9 cellular contexts compared by ENCODE assay signal in the genomic region with DNA sequence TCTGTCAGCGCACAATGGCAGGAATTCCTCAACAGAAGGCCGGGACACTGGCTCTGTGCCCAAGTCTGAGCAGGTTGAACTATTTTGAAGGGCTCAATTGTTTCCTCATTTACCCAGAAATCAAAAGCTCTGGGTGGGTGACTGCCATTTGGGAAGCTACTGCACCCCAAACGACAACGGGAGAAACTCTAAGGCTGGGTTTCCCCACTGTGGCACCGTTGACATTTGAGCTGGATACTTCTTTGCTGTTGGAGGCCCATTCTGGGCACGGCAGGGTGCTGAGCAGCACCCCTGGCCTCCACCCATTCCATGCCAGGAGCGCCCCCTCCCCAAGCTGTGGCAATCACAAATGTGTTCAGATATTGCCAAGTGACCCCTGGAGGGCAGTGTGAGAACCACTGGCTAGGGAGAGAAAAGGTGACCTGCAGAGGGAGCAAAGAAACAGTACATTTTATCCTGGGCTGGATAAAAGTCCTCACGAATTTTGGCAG.
DNase-seq lines count a peak whose midpoint lies in the region; ATAC-seq and TF ChIP-seq lines count a peak whose summit lies in the region.
"Had no signal": no experiment of that assay in that cellular context is flagged by ENCODE, and none has a peak within 500 bp of the region (broad histone marks: within the 10 kb centered on the region; RNA-seq: fewer than 3 reads in every experiment).

No MANE protein-coding gene starts in this region.

- H3K9me3 ChIP-seq in psoas muscle: no peaks in the 10 kb centered on the region

- ATAC-seq in psoas muscle: peak in 1 of 4 donors; percentile 37
- no peak for ATAC-seq in HG03378 (IDR thresholded peaks at IDR 0.05; ENCODE audit: unreplicated experiment)
- ATAC-seq in GM21786 (IDR thresholded peaks at IDR 0.05; ENCODE audit: unreplicated experiment): no peak
- ATAC-seq: stimulated activated effector memory CD8-positive, alpha-beta T cell treated with anti-CD3 and anti-CD28 coated beads, Interleukin-12 subunit alpha, Interleukin-12 subunit beta, amount 100 ng/mL, for 72 hours had no signal

- no peaks in the 10 kb centered on the region for H3K27me3 ChIP-seq in psoas muscle (ENCODE audit: insufficient read depth in 3 of 3, low read length in 2 of 3)

- intact Hi-C loops in psoas muscle (cut with DNase I): loop anchor here in 1 of 2 donors (1.0 to 5.0 kb wide), 2 partner anchors 78 to 250 kb away; no protein-coding TSS in a partner anchor

- TF ChIP-seq CTCF in HFF-Myc (IDR thresholded peaks at IDR 0.05; ENCODE audit: low read depth, low read length, missing control alignments) (peak; percentile 73), fibroblast of pulmonary artery (IDR thresholded peaks at IDR 0.05; ENCODE audit: low read length, missing control alignments) (peak; percentile 87), psoas muscle (IDR thresholded peaks at IDR 0.05) (peak; percentile 19)

- H3K4me3 ChIP-seq in HFF-Myc (replicated peaks; ENCODE audit: low read depth, low read length): no peak overlapping the region
- no peak overlapping the region for H3K4me3 ChIP-seq in fibroblast of pulmonary artery (replicated peaks; ENCODE audit: low read depth, low read length)
- no peak overlapping the region for H3K4me3 ChIP-seq in psoas muscle

- DNase-seq in AG20443 (ENCODE audit: low spot score) (peak; percentile 55), HFF-Myc (ENCODE audit: extremely low read depth, low read depth) (no peak), SHP77 (lab: John Stamatoyannopoulos, UW) (peak; percentile 55 to 62), fibroblast of pulmonary artery (ENCODE audit: low read depth) (peak; percentile 56), psoas muscle (no peak), epidermal melanocyte (ENCODE audit: insufficient read length, low spot score) (no peak)

- no peak overlapping the region for H3K27ac ChIP-seq in psoas muscle

- no peaks in the 10 kb centered on the region for H3K36me3 ChIP-seq in psoas muscle (ENCODE audit: insufficient read depth in 1 of 2, low read depth in 1 of 2)

- WGBS in psoas muscle, 3 donors: 57 to 63% (median 62%) methylated on average over 8 of the region's 8 CpGs

- H3K4me1 ChIP-seq in psoas muscle: peaks cover 2% of the 10 kb centered on the region

Comparison
In these comparisons a context has a peak if more than half of its experiments do, and no peak if none do; other contexts are left out.
1. DNase-seq: peak in AG20443 (single experiment), SHP77 (2 of 2) and fibroblast of pulmonary artery (single experiment); none in HFF-Myc (single experiment), psoas muscle (0 of 2) and epidermal melanocyte (single experiment).
2. CTCF ChIP-seq: peak in every context shown above with its lines; median percentile 87 in fibroblast of pulmonary artery; 73 in HFF-Myc; 19 in psoas muscle.